9 cellular contexts compared by ENCODE assay signal in the genomic region with DNA sequence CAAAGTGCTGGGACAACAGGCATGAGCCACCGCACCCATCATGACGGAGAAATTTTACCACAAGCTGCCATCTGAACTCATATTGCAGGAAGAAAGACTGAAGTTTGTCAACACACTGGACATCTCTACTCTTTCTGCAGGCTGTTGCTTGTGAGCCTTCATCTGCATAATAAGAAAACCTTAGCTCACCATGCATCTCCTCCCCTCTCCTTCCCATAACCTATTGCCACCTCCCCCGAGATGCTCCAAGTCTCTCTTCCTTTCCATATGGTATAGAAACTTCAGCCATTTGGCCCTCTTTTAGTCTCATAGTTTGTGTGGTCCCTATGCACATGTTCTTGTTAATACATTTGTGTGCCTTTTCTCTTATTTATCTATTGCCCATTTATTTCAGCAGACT.
"Had no signal": no experiment of that assay in that cellular context is flagged by ENCODE, and none has a peak within 500 bp of the region (broad histone marks: within the 10 kb centered on the region; RNA-seq: fewer than 3 reads in every experiment).

No MANE protein-coding gene starts in this region.

- H3K36me3 ChIP-seq: WERI-Rb-1 had no signal

- H3K27ac ChIP-seq: VCaP, WERI-Rb-1 had no signal

- ATAC-seq: activated CD4-positive, alpha-beta T cell treated with anti-CD3 and anti-CD28 coated beads for 36 hours; activated CD4-positive, CD25-positive, alpha-beta regulatory T cell treated with anti-CD3 and anti-CD28 coated beads, Interleukin-2, amount 50 U/mL, for 24 hours; activated CD8-positive, alpha-beta memory T cell treated with anti-CD3 and anti-CD28 coated beads, Interleukin-2, amount 10 ng/mL, durations not matched to agents 7 days and 5 days; activated CD8-positive, alpha-beta T cell treated with anti-CD3 and anti-CD28 coated beads for 36 hours; activated CD8-positive, alpha-beta T cell treated with anti-CD3 and anti-CD28 coated beads, Interleukin-2, amount 10 ng/mL, durations not matched to agents 7 days and 5 days; T-helper 17 cell; WTC11 had no signal
